Comparison of ENCODE assay signal across 21 cellular contexts in the genomic region with DNA sequence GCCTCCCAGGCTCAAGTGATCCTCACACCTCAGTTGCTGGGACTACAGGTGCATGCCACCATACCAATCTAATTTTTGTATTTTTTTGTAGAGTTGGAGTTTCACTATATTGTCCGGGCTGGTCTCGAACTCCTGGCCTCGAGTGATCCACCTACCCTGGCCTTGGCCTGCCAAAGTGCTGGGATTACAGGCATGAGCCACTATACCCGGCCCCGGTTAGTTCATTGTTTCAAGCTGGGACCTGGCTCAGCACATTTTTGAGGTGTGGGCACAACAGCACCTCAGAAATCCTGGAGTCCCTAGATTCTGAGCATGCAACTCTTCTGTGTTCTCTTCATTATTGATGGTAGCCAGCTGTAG. TPM values are rescaled to one million over a fixed set of nuclear protein-coding genes. Genes with fewer than 3 reads are reported as not detected.
A peak's percentile ranks its signal among the peaks of the same experiment; 100 is the strongest.
DNase-seq lines count a peak whose midpoint lies in the region; TF ChIP-seq lines count a peak whose summit lies in the region.
"Had no signal": no experiment of that assay in that cellular context is flagged by ENCODE, and none has a peak within 500 bp of the region (broad histone marks: within the 10 kb centered on the region; RNA-seq: fewer than 3 reads in every experiment).

No MANE protein-coding gene starts in this region.

- H3K9me3 ChIP-seq in spleen (no peaks in the 10 kb centered on the region), prostate gland (no peaks in the 10 kb centered on the region)
- H3K9me3 ChIP-seq: BE2C, SJSA1 had no signal

- intact Hi-C loops in spleen (cut with DNase I; ENCODE audit: low total_unique reads) (no loop called here), prostate gland (cut with DNase I) (no loop called here)

- H3K36me3 ChIP-seq in spleen = peaks cover 2 to 100% (median 95%) of the 10 kb centered on the region in 6 donors
- H3K36me3 ChIP-seq in prostate gland = peaks cover 12 to 14% of the 10 kb centered on the region in 2 donors

- peak; percentile 51 for DNase-seq in activated effector memory CD4-positive, alpha-beta T cell treated with anti-CD3 and anti-CD28 coated beads, Interleukin-2, amount 50 U/mL, for 16 hours
- no peak for DNase-seq in activated effector memory CD4-positive, alpha-beta T cell treated with Interleukin-2 at 50 U/mL for 16 hours
- no peak for DNase-seq in spleen
- no peak for DNase-seq in prostate gland (ENCODE audit: low spot score)
- DNase-seq in NCI-H524 treated with DMSO at 0.1 percent for 48 hours (lab: John Stamatoyannopoulos, UW) = no peak
- no peak for DNase-seq in T-helper 1 cell
- DNase-seq: 8988T, BE2C, DMS153, Kasumi-1, NCI-H1105, NCI-H146, NCI-H1930, NCI-H2107, NCI-H82, Right ventricle myocardium superior, RPMI8226 had no signal

- WGBS in spleen, 5 donors = 72 to 99% (median 85%) methylated on average over 5 of the region's 5 CpGs
- 97% methylated on average over 5 of the region's 5 CpGs for WGBS in prostate gland

- TF ChIP-seq POLR2A in spleen (IDR thresholded peaks at IDR 0.05) = no peak
- TF ChIP-seq POLR2A in prostate gland (IDR thresholded peaks at IDR 0.05) = no peak

- H3K27me3 ChIP-seq in layer of hippocampus (ENCODE audit: control insufficient read depth, insufficient read depth, low read length) (no peaks in the 10 kb centered on the region), spleen (replicated peaks in 1 of 7) (no peaks in the 10 kb centered on the region), prostate gland (replicated peaks; ENCODE audit: insufficient read depth) (no peaks in the 10 kb centered on the region)
- H3K27me3 ChIP-seq: BE2C, SJSA1 had no signal

- TF ChIP-seq CTCF in spleen (IDR thresholded peaks at IDR 0.05 in 8 of 11, conservative IDR thresholded peaks at IDR 0.05 in 3 of 11) (no peak), prostate gland (IDR thresholded peaks at IDR 0.05) (no peak)

- H3K4me1 ChIP-seq in spleen = peaks cover 0 to 29% (median 14%) of the 10 kb centered on the region in 6 donors
- no peaks in the 10 kb centered on the region for H3K4me1 ChIP-seq in prostate gland (replicated peaks)
- H3K4me1 ChIP-seq: SJSA1 had no signal

- H3K4me3 ChIP-seq in spleen (no peak overlapping the region), prostate gland (no peak overlapping the region)
- H3K4me3 ChIP-seq: SJSA1 had no signal

- peak overlapping the region; percentile 94 for H3K27ac ChIP-seq in angular gyrus (ENCODE audit: low read depth, low read length)
- peak overlapping the region; percentile 85 for H3K27ac ChIP-seq in layer of hippocampus (ENCODE audit: low read depth, low read length)
- H3K27ac ChIP-seq in spleen = peak overlapping the region in 6 of 8 donors; percentile 17 to 59 (median 28)
- H3K27ac ChIP-seq in prostate gland = no peak overlapping the region
- H3K27ac ChIP-seq: HL-60, SJSA1 had no signal

RNA-seq across cellular contexts. Expression of a gene that starts 21.3 kb away (rescaled TPM):
- 10 to 100 TPM; 10.4 to 22.1 (median 15.1) TPM for total RNA-seq in spleen
- 1 to 10 TPM; 3.6 to 5.6 (median 5.2) TPM for polyA plus RNA-seq in spleen
- total RNA-seq in prostate gland = under 1 TPM in 1 of 2 donors, not detected in 1; 0.80 TPM
- total RNA-seq: SJSA1 had no signal

RNA-seq across cellular contexts. Expression of a gene that starts 28.0 kb away (rescaled TPM):
- total RNA-seq in spleen = 10 to 100 TPM; 45.4 to 64.6 (median 57.9) TPM
- 10 to 100 TPM; 39.1 to 55.9 (median 52.5) TPM for polyA plus RNA-seq in spleen
- total RNA-seq in prostate gland = 10 to 100 TPM; 33.0 to 61.5 TPM

RNA-seq across cellular contexts. Expression of a gene that starts 43.9 kb away (rescaled TPM):
- total RNA-seq in spleen (100 to 1,000 TPM in 4 of 7 donors, 10 to 100 TPM in 3; 80.9 to 143 (median 110) TPM), prostate gland (100 to 1,000 TPM; 124 to 156 TPM)
- 100 to 1,000 TPM in 1 of 3 donors, 10 to 100 TPM in 2; 48.8 to 100 (median 66.0) TPM for polyA plus RNA-seq in spleen

RNA-seq across cellular contexts. Expression of a gene that starts 54.5 kb away (rescaled TPM):
- total RNA-seq in spleen (10 to 100 TPM; 15.2 to 45.3 (median 37.3) TPM), prostate gland (10 to 100 TPM; 55.0 to 67.1 TPM)
- polyA plus RNA-seq in spleen = 10 to 100 TPM; 64.8 to 83.5 (median 82.8) TPM

Comparison
In these comparisons a context has a peak if more than half of its experiments do, and no peak if none do; other contexts are left out.
1. H3K27ac ChIP-seq: peak in angular gyrus (single experiment), layer of hippocampus (single experiment) and spleen (6 of 8); none in prostate gland (0 of 2).
2. RNA of a gene that starts 21.3 kb away (total RNA-seq): 10.4 to 22.1 TPM in spleen; 0.80 TPM in prostate gland; every median in the first group is over 4 times any median in the second.